In the genomic region with DNA sequence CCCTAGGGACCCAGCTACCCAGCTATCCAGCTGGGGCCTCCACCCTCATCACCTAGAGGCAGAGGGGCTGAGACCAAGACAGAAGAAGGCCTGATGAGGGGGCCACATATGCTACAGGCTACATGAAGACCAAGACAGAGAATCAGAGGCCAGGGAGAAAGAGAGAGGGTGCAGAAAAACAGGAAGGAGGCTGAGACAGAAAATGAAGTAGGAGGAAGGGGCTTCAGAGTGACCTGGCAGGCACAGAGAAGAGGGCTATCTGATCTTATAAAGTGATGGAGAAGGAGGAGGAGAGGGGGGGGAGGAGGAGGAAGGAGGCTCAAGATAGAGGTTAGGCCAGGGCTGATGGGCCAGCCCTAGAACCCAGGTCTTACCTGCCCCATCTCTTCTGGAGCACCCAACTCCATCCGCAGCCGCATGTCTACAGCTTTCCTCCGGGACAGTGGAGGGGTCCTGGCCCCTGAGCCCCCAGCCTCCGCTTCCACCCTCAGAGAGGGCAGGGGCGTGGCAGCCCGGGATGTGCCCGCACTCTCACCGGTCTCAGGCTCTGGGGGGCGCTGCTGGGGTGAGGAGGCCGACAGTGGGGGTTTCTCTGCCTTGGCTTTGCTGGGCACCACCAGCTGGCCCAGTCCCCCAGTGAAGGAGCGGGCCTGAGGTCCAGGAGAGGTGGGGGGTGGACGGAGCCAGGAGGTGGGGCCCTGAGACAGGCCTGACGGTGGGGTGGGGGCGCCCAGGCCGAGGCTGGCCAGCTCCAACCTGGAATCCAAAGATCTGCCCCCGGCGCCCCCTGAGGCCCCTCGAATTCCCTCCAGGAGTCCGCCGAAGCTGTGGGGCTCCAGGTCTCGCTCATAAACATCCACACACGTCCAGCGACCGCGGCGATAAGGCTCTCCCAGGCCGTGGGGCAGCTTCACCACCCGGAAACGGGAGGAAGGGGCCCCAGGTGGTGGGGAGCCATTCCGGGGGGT, we compare ENCODE assay signal across 1 cellular context.
TF ChIP-seq lines count a peak whose summit lies in the region.

No MANE protein-coding gene starts in this region.

TF ChIP-seq in H1, 55 proteins besides CTCF, POLR2A, EP300 and RAD21:
- no peak for TF ChIP-seq RBBP5 (IDR thresholded peaks at IDR 0.05; ENCODE audit: borderline replicate concordance, low read depth, low read length)
- TF ChIP-seq SIN3A (conservative IDR thresholded peaks at IDR 0.05 in 1 of 2, IDR thresholded peaks at IDR 0.05 in 1 of 2; ENCODE audit: low read depth in 1 of 2, low read length in 2 of 2), result 0 out of 4 replicates have a peak, but pooled peaks of 1 of the 2 experiments have one; percentile 60
